19 cellular contexts compared by ENCODE assay signal in genomic region chr1:32303997-32304622, GRCh38. TPM values are rescaled to one million over a fixed set of nuclear protein-coding genes. Genes with fewer than 3 reads are reported as not detected.
A peak's percentile ranks its signal among the peaks of the same experiment; 100 is the strongest.
DNase-seq lines count a peak whose midpoint lies in the region; ATAC-seq, FAIRE-seq and TF ChIP-seq lines count a peak whose summit lies in the region.
"Had no signal": no experiment of that assay in that cellular context is flagged by ENCODE, and none has a peak within 500 bp of the region (broad histone marks: within the 10 kb centered on the region; RNA-seq: fewer than 3 reads in every experiment).

No MANE protein-coding gene starts in this region.

- H3K27ac Mint-ChIP-seq in activated naive CD4-positive, alpha-beta T cell treated with anti-CD3 and anti-CD28 coated beads, Interleukin-2, amount 50 U/mL, for 72 hours = peak overlapping the region; percentile 48 to 66
- H3K27ac Mint-ChIP-seq in activated naive CD4-positive, alpha-beta T cell treated with anti-CD3 and anti-CD28 coated beads for 36 hours = no peak overlapping the region
- H3K27ac Mint-ChIP-seq: activated T-cell treated with anti-CD3 and anti-CD28 coated beads, Interleukin-2, amount 50 U/mL, for 72 hours; type B pancreatic cell had no signal

- no peak for FAIRE-seq in GM19239 (lab: Jason Lieb, UNC)
- FAIRE-seq: small intestine had no signal

- TF ChIP-seq CTCF in astrocyte of the spinal cord (IDR thresholded peaks at IDR 0.05; ENCODE audit: low read depth, low read length) (no peak), osteoblast (IDR thresholded peaks at IDR 0.05; ENCODE audit: extremely low read depth, low read depth, low read length) (no peak)

- peaks cover 14 to 52% of the 10 kb centered on the region in 2 donors for H3K36me3 Mint-ChIP-seq in activated naive CD4-positive, alpha-beta T cell treated with anti-CD3 and anti-CD28 coated beads, Interleukin-2, amount 50 U/mL, for 72 hours
- peaks cover 47% of the 10 kb centered on the region for H3K36me3 Mint-ChIP-seq in activated naive CD4-positive, alpha-beta T cell treated with anti-CD3 and anti-CD28 coated beads for 36 hours (ENCODE audit: low read depth)

- peaks cover 21% of the 10 kb centered on the region for H3K4me1 ChIP-seq in osteoblast (ENCODE audit: insufficient read depth, low read length)

- intact Hi-C loops in activated naive CD4-positive, alpha-beta T cell treated with anti-CD3 and anti-CD28 coated beads for 36 hours (cut with micrococcal nuclease) = no loop called here

- H3K4me2 ChIP-seq in osteoblast (ENCODE audit: insufficient read depth, low read length) = no peak overlapping the region

- H3K4me3 ChIP-seq in astrocyte of the spinal cord (ENCODE audit: low read depth, low read length) (no peak overlapping the region), osteoblast (ENCODE audit: insufficient read depth, low read length) (no peak overlapping the region)

- no peaks in the 10 kb centered on the region for H3K9me3 ChIP-seq in osteoblast (ENCODE audit: low read depth, low read length)

- peaks cover 26% of the 10 kb centered on the region for H3K36me3 ChIP-seq in osteoblast (ENCODE audit: insufficient read depth, low read length)

- H2AFZ ChIP-seq in osteoblast (ENCODE audit: low read length) = no peak overlapping the region

- H3K79me2 ChIP-seq in osteoblast (ENCODE audit: insufficient read depth, low read length) = peaks cover 22% of the 10 kb centered on the region

- H3K4me1 Mint-ChIP-seq in activated naive CD4-positive, alpha-beta T cell treated with anti-CD3 and anti-CD28 coated beads for 36 hours (ENCODE audit: low read depth) = peaks cover 58% of the 10 kb centered on the region

- in situ Hi-C loops in astrocyte of the spinal cord (cut with HindIII; ENCODE audit: low sequenced_read_pairs) = no loop called here

- H3K27me3 Mint-ChIP-seq in activated naive CD4-positive, alpha-beta T cell treated with anti-CD3 and anti-CD28 coated beads for 36 hours (ENCODE audit: low read depth) = no peaks in the 10 kb centered on the region
- H3K27me3 Mint-ChIP-seq: type B pancreatic cell had no signal

- no peak for ATAC-seq in activated naive CD4-positive, alpha-beta T cell treated with anti-CD3 and anti-CD28 coated beads, Interleukin-2, amount 50 U/mL, for 72 hours
- no peak for ATAC-seq in left lobe of liver
- ATAC-seq: activated T-cell treated with anti-CD3 and anti-CD28 coated beads, Interleukin-2, amount 50 U/mL, for 72 hours had no signal

- H3K27ac ChIP-seq in osteoblast (ENCODE audit: low read depth, low read length) = no peak overlapping the region

- no peak overlapping the region for H3K4me3 Mint-ChIP-seq in activated naive CD4-positive, alpha-beta T cell treated with anti-CD3 and anti-CD28 coated beads for 36 hours
- H3K4me3 Mint-ChIP-seq: activated T-cell treated with anti-CD3 and anti-CD28 coated beads, Interleukin-2, amount 50 U/mL, for 72 hours; type B pancreatic cell had no signal

- H3K27me3 ChIP-seq in osteoblast (ENCODE audit: insufficient read depth, low read length) = no peaks in the 10 kb centered on the region

- CTCF ChIA-PET in activated naive CD4-positive, alpha-beta T cell treated with anti-CD3 and anti-CD28 coated beads for 36 hours (lab: Charles Lee) = interaction anchor here (1.0 to 1.2 kb wide), 3 partner anchors 18 to 88 kb away, joined by 3 read pairs; no protein-coding TSS in a partner anchor

- DNase-seq in activated naive CD4-positive, alpha-beta T cell treated with anti-CD3 and anti-CD28 coated beads, Interleukin-2, amount 50 U/mL, for 72 hours (ENCODE audit: low spot score in 2 of 2) = no peak
- no peak for DNase-seq in activated naive CD4-positive, alpha-beta T cell treated with anti-CD3 and anti-CD28 coated beads for 36 hours
- DNase-seq in GM04503 (ENCODE audit: low read depth) (peak; percentile 34), astrocyte of the spinal cord (ENCODE audit: low read depth, low spot score) (peak; percentile 33), osteoblast (ENCODE audit: insufficient read length, low spot score, missing footprints) (peak; percentile 11), GM19239 (ENCODE audit: insufficient read length, low spot score) (no peak), left lobe of liver (ENCODE audit: low spot score) (no peak), NCI-H2171 treated with DMSO at 0.1 percent for 48 hours (lab: John Stamatoyannopoulos, UW) (no peak)
- DNase-seq: ACHN; activated CD4-positive, alpha-beta T cell treated with anti-CD3 and anti-CD28 coated beads, Interleukin-2, amount 50 U/mL, for 1 hour; activated T-cell treated with anti-CD3 and anti-CD28 coated beads, Interleukin-2, amount 50 U/mL, for 72 hours; amygdala; erythroblast; GF-D8; NCI-H1417; nucleus accumbens; SIG-M5; small intestine had no signal

- peaks cover 18% of the 10 kb centered on the region for H4K20me1 ChIP-seq in osteoblast (ENCODE audit: insufficient read depth, low read length)

- H3K9me3 Mint-ChIP-seq in activated naive CD4-positive, alpha-beta T cell treated with anti-CD3 and anti-CD28 coated beads, Interleukin-2, amount 50 U/mL, for 72 hours = no peaks in the 10 kb centered on the region
- no peaks in the 10 kb centered on the region for H3K9me3 Mint-ChIP-seq in activated naive CD4-positive, alpha-beta T cell treated with anti-CD3 and anti-CD28 coated beads for 36 hours
- H3K9me3 Mint-ChIP-seq: activated T-cell treated with anti-CD3 and anti-CD28 coated beads, Interleukin-2, amount 50 U/mL, for 72 hours had no signal

RNA-seq across cellular contexts. Expression of gene HDAC1, which starts 12.2 kb away (rescaled TPM):
- total RNA-seq in activated naive CD4-positive, alpha-beta T cell treated with anti-CD3 and anti-CD28 coated beads, Interleukin-2, amount 50 U/mL, for 72 hours = 100 to 1,000 TPM; 185 to 200 TPM
- 100 to 1,000 TPM; 111 to 120 TPM for total RNA-seq in activated naive CD4-positive, alpha-beta T cell treated with anti-CD3 and anti-CD28 coated beads for 36 hours
- total RNA-seq in osteoblast (44.5 and 46.6 TPM in 2 replicates), left lobe of liver (29.8 TPM)

RNA-seq across cellular contexts. Expression of gene MARCKSL1, which starts 31.9 kb away (rescaled TPM):
- 10 to 100 TPM; 10.6 to 47.0 TPM for total RNA-seq in activated naive CD4-positive, alpha-beta T cell treated with anti-CD3 and anti-CD28 coated beads, Interleukin-2, amount 50 U/mL, for 72 hours
- 10 to 100 TPM; 14.4 to 15.9 TPM for total RNA-seq in activated naive CD4-positive, alpha-beta T cell treated with anti-CD3 and anti-CD28 coated beads for 36 hours
- total RNA-seq in osteoblast (15.9 and 16.6 TPM in 2 replicates), left lobe of liver (13.6 TPM)

RNA-seq across cellular contexts. Expression of gene LCK, which starts 53.0 kb away (rescaled TPM):
- total RNA-seq in activated naive CD4-positive, alpha-beta T cell treated with anti-CD3 and anti-CD28 coated beads, Interleukin-2, amount 50 U/mL, for 72 hours = 100 to 1,000 TPM; 208 to 284 TPM
- total RNA-seq in activated naive CD4-positive, alpha-beta T cell treated with anti-CD3 and anti-CD28 coated beads for 36 hours = 100 to 1,000 TPM; 156 to 164 TPM
- total RNA-seq in osteoblast = 0.29 TPM in 1 of 2 replicates, not detected in the other
- total RNA-seq in left lobe of liver = 1.2 TPM

RNA-seq across cellular contexts. Expression of gene FAM167B, which starts 57.1 kb away (rescaled TPM):
- total RNA-seq in activated naive CD4-positive, alpha-beta T cell treated with anti-CD3 and anti-CD28 coated beads, Interleukin-2, amount 50 U/mL, for 72 hours = 1 to 10 TPM in 1 of 2 donors, under 1 TPM in 1; 0.66 to 1.1 TPM
- under 1 TPM; 0.38 to 0.42 TPM for total RNA-seq in activated naive CD4-positive, alpha-beta T cell treated with anti-CD3 and anti-CD28 coated beads for 36 hours
- 2.5 and 4.4 TPM in 2 replicates for total RNA-seq in osteoblast
- 4.2 TPM for total RNA-seq in left lobe of liver

RNA-seq across cellular contexts. Expression of gene FAM229A, which starts 58.2 kb away (rescaled TPM):
- 1 to 10 TPM; 6.7 to 9.7 TPM for total RNA-seq in activated naive CD4-positive, alpha-beta T cell treated with anti-CD3 and anti-CD28 coated beads, Interleukin-2, amount 50 U/mL, for 72 hours
- 1 to 10 TPM; 2.1 to 3.4 TPM for total RNA-seq in activated naive CD4-positive, alpha-beta T cell treated with anti-CD3 and anti-CD28 coated beads for 36 hours
- 1.8 and 2.5 TPM in 2 replicates for total RNA-seq in osteoblast
- 10.0 TPM for total RNA-seq in left lobe of liver

Comparison
In these comparisons a context has a peak if more than half of its experiments do, and no peak if none do; other contexts are left out.
1. DNase-seq: peak in GM04503 (single experiment), astrocyte of the spinal cord (single experiment) and osteoblast (single experiment); none in activated naive CD4-positive, alpha-beta T cell treated with anti-CD3 and anti-CD28 coated beads, Interleukin-2, amount 50 U/mL, for 72 hours (0 of 2), activated naive CD4-positive, alpha-beta T cell treated with anti-CD3 and anti-CD28 coated beads for 36 hours (single experiment), GM19239 (single experiment), left lobe of liver (single experiment) and NCI-H2171 treated with DMSO at 0.1 percent for 48 hours (single experiment).
2. RNA of gene LCK, which starts 53.0 kb away (total RNA-seq): 208 to 284 TPM in activated naive CD4-positive, alpha-beta T cell treated with anti-CD3 and anti-CD28 coated beads, Interleukin-2, amount 50 U/mL, for 72 hours and 156 to 164 TPM in activated naive CD4-positive, alpha-beta T cell treated with anti-CD3 and anti-CD28 coated beads for 36 hours; 1.2 TPM in left lobe of liver (single experiment) and 0.29 TPM in osteoblast; every median in the first group is over 10 times any median in the second.